In the genomic region with DNA sequence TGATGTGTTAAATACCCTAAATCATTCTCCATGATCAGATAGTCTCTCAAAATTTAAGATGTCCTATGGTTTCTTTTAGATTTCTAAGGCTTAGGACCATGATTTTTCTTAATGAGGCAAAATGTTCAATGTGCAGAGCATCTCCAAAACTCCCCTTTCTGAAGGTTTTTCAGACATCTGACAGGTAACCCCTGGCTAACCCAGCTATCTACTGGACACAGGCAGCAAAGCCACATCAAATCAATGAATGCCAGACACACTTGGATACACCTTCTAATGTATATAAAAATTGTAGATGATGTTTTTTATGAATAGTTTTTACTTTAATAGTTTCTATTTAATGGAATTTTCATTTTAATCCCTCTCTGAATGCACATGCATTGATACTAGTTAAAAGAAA, we compare ENCODE assay signal across 24 cellular contexts.
"Had no signal": no experiment of that assay in that cellular context is flagged by ENCODE, and none has a peak within 500 bp of the region (broad histone marks: within the 10 kb centered on the region; RNA-seq: fewer than 3 reads in every experiment).

No MANE protein-coding gene starts in this region.

- DNase-seq: colonic mucosa; cortex of kidney; effector CD8-positive, alpha-beta T cell; effector memory CD8-positive, alpha-beta T cell; endodermal cell; erythroblast; esophagus squamous epithelium; foreskin keratinocyte; head of caudate nucleus; heart right ventricle; hippocampal formation; left cardiac atrium; left lung; left ventricle myocardium superior; lower lobe of right lung; mesenchymal stem cell; mucosa of descending colon; naive B cell; naive thymus-derived CD8-positive, alpha-beta T cell had no signal

- H3K27ac Mint-ChIP-seq: dendritic cell treated with granulocyte-macrophage colony-stimulating factor and Interleukin-4, amounts not matched to agents 40 ng/mL and 50 ng/mL, for 4 days; effector memory CD8-positive, alpha-beta T cell; endodermal cell; mesothelial cell of epicardium; naive B cell; naive thymus-derived CD8-positive, alpha-beta T cell had no signal

- ATAC-seq: effector memory CD8-positive, alpha-beta T cell; esophagus mucosa; foreskin keratinocyte; gastroesophageal sphincter; heart right ventricle; left cardiac atrium; left lung; left ventricle myocardium superior; lower lobe of right lung; mucosa of descending colon; naive thymus-derived CD8-positive, alpha-beta T cell had no signal

- H3K27ac ChIP-seq: colonic mucosa, epithelial cell of prostate, esophagus squamous epithelium, foreskin keratinocyte, gastroesophageal sphincter, heart right ventricle, left lung, lower lobe of right lung had no signal

- H3K4me3 ChIP-seq: colonic mucosa, esophagus squamous epithelium, gastroesophageal sphincter, heart right ventricle, left lung, lower lobe of right lung, mucosa of descending colon had no signal

- H3K27me3 Mint-ChIP-seq: dendritic cell treated with granulocyte-macrophage colony-stimulating factor and Interleukin-4, amounts not matched to agents 40 ng/mL and 50 ng/mL, for 4 days; effector memory CD8-positive, alpha-beta T cell; naive B cell; naive thymus-derived CD8-positive, alpha-beta T cell had no signal

- H3K4me1 ChIP-seq: colonic mucosa, gastroesophageal sphincter had no signal

- H3K36me3 ChIP-seq: colonic mucosa, esophagus squamous epithelium, gastroesophageal sphincter, heart right ventricle, left lung, lower lobe of right lung had no signal

- H3K4me3 Mint-ChIP-seq: dendritic cell treated with granulocyte-macrophage colony-stimulating factor and Interleukin-4, amounts not matched to agents 40 ng/mL and 50 ng/mL, for 4 days; effector memory CD8-positive, alpha-beta T cell; endodermal cell; mesothelial cell of epicardium; naive B cell; naive thymus-derived CD8-positive, alpha-beta T cell had no signal

- H3K9me3 ChIP-seq: colonic mucosa, esophagus squamous epithelium, gastroesophageal sphincter, heart right ventricle, left lung, lower lobe of right lung, mucosa of descending colon had no signal

- H3K9me3 Mint-ChIP-seq: dendritic cell treated with granulocyte-macrophage colony-stimulating factor and Interleukin-4, amounts not matched to agents 40 ng/mL and 50 ng/mL, for 4 days; endodermal cell had no signal

- H3K27me3 ChIP-seq: colonic mucosa, esophagus squamous epithelium, foreskin keratinocyte, gastroesophageal sphincter, heart right ventricle, left lung had no signal

- H3K36me3 Mint-ChIP-seq: naive B cell had no signal
